Comparison of ENCODE assay signal across 1 cellular context in genomic region chr22:21681566-21682370, GRCh38.
TF ChIP-seq lines count a peak whose summit lies in the region.

No MANE protein-coding gene starts in this region.

TF ChIP-seq in HCT116, 20 proteins besides CTCF, POLR2A, EP300 and RAD21:
- 0 out of 2 replicates have a peak, but pooled peaks have one; percentile 19 for TF ChIP-seq EGR1 (IDR thresholded peaks at IDR 0.05; ENCODE audit: low read depth)
- TF ChIP-seq YY1 (IDR thresholded peaks at IDR 0.05; ENCODE audit: extremely low read depth, insufficient replicate concordance, low read depth, low read length): no peak
